Comparison of ENCODE assay signal across 11 cellular contexts in genomic region chr10:27529010-27529783, GRCh38. TPM values are rescaled to one million over a fixed set of nuclear protein-coding genes. Genes with fewer than 3 reads are reported as not detected.
DNase-seq lines count a peak whose midpoint lies in the region; ATAC-seq, FAIRE-seq and TF ChIP-seq lines count a peak whose summit lies in the region.
"Had no signal": no experiment of that assay in that cellular context is flagged by ENCODE, and none has a peak within 500 bp of the region (broad histone marks: within the 10 kb centered on the region; RNA-seq: fewer than 3 reads in every experiment).

No MANE protein-coding gene starts in this region.

- ATAC-seq in psoas muscle (peak in 1 of 4 donors; percentile 43), right cardiac atrium (no peak), GM18498 (IDR thresholded peaks at IDR 0.05; ENCODE audit: unreplicated experiment) (no peak)

- H3K56ac ChIP-seq in H1 (replicated peaks; ENCODE audit: insufficient read length, low read depth, low read length) = no peak overlapping the region

- H4K20me1 ChIP-seq in H1 (replicated peaks in 1 of 2; ENCODE audit: control insufficient read depth in 1 of 2, insufficient read depth in 2 of 2, low read length in 2 of 2) = no peaks in the 10 kb centered on the region

- no peaks in the 10 kb centered on the region; the same call in 1 of the 2 replicates for H3K79me1 ChIP-seq in H1 (ENCODE audit: low read depth, low read length)
- H3K79me1 ChIP-seq in neuronal stem cell (ENCODE audit: low read depth, low read length) = no peaks in the 10 kb centered on the region

- CTCF ChIA-PET in H1 (lab: Charles Lee; ENCODE audit: partially characterized antibody) = interaction anchor here (1.3 kb wide), 1 partner anchor 16 kb away, joined by 3 read pairs; no protein-coding TSS in a partner anchor

- H3K14ac ChIP-seq in H1 (ENCODE audit: insufficient read length) (no peak overlapping the region), neuronal stem cell (ENCODE audit: low read length) (no peak overlapping the region)

- H3K23ac ChIP-seq in H1 (ENCODE audit: insufficient read length) (no peak overlapping the region), neuronal stem cell (ENCODE audit: low read depth, low read length, poor library complexity) (no peak overlapping the region)

- H3K9me3 ChIP-seq in H1 (ENCODE audit: insufficient read depth in 2 of 2, low read depth in 1 of 2, low read length in 1 of 2) = no peaks in the 10 kb centered on the region
- H3K9me3 ChIP-seq in psoas muscle = no peaks in the 10 kb centered on the region
- H3K9me3 ChIP-seq in neuronal stem cell (replicated peaks in 1 of 2; ENCODE audit: control insufficient read depth in 2 of 2, insufficient read depth in 1 of 2, low read depth in 1 of 2, low read length in 2 of 2) = peaks cover 0 to under 1% of the 10 kb centered on the region in 2 donors
- H3K9me3 ChIP-seq in right cardiac atrium (ENCODE audit: control insufficient read depth, low read length) = no peaks in the 10 kb centered on the region
- H3K9me3 ChIP-seq: colonic mucosa, testis had no signal

- peaks cover 57% of the 10 kb centered on the region for H3K4me1 Mint-ChIP-seq in T-helper 2 cell treated with Interferon-gamma antibody and Interleukin-4, amounts not matched to agents 5 μg/mL and 100 μg/mL, for 36 hours (ENCODE audit: low read depth)

- peaks cover 22% of the 10 kb centered on the region for H3K36me3 Mint-ChIP-seq in T-helper 2 cell treated with Interferon-gamma antibody and Interleukin-4, amounts not matched to agents 5 μg/mL and 100 μg/mL, for 36 hours (ENCODE audit: low read depth)

- H3K4me3 ChIP-seq in H1 (ENCODE audit: extremely low read depth in 1 of 4, insufficient read depth in 2 of 4, low read depth in 3 of 4, low read length in 4 of 4) (no peak overlapping the region), psoas muscle (peak overlapping the region; percentile 11), neuronal stem cell (ENCODE audit: low read length in 2 of 2) (no peak overlapping the region), right cardiac atrium (ENCODE audit: low read length) (no peak overlapping the region)
- H3K4me3 ChIP-seq: colonic mucosa, testis had no signal

- H4K8ac ChIP-seq in H1 (ENCODE audit: extremely low read depth, insufficient read depth, low read length) = no peak overlapping the region
- H4K8ac ChIP-seq in neuronal stem cell (ENCODE audit: low read depth, low read length) = no peak overlapping the region

- no peaks in the 10 kb centered on the region for H3K27me3 Mint-ChIP-seq in T-helper 2 cell treated with Interferon-gamma antibody and Interleukin-4, amounts not matched to agents 5 μg/mL and 100 μg/mL, for 36 hours (ENCODE audit: low read depth)

- H3K4ac ChIP-seq in H1 (replicated peaks; ENCODE audit: insufficient read length, low read depth, low read length) = no peak overlapping the region
- no peak overlapping the region for H3K4ac ChIP-seq in neuronal stem cell (ENCODE audit: low read length)

- H2BK12ac ChIP-seq in H1 (ENCODE audit: low read depth, low read length) (no peak overlapping the region), neuronal stem cell (ENCODE audit: low read length) (no peak overlapping the region)

- no peak for TF ChIP-seq POLR2A in H1 (IDR thresholded peaks at IDR 0.05; ENCODE audit: control extremely low read depth in 1 of 2, low read depth in 2 of 2, low read length in 2 of 2)

- 94% methylated on average over 3 of the region's 3 CpGs; no CpG with 5 or more reads in 1 of the 2 experiments for WGBS in H1 (ENCODE audit: extremely low coverage in 1 of 2, insufficient coverage in 1 of 2, insufficient read length in 1 of 2, insufficient replicate concordance in 2 of 2, low coverage in 1 of 2, low lambda C conversion rate in 2 of 2, missing lambda C conversion rate in 1 of 2), 2 experiments
- 94 to 96% (median 95%) methylated on average over 3 of the region's 3 CpGs for WGBS in psoas muscle, 3 donors
- no CpG with 5 or more reads among the region's 3 CpGs for WGBS in neuronal stem cell (ENCODE audit: extremely low coverage in 2 of 2, insufficient read length in 2 of 2, insufficient replicate concordance in 1 of 2), 2 donors
- 95% methylated on average over 3 of the region's 3 CpGs for WGBS in right cardiac atrium

- H2BK5ac ChIP-seq in H1 (ENCODE audit: low read depth, low read length) (no peak overlapping the region), neuronal stem cell (ENCODE audit: low read length) (no peak overlapping the region)

- H3K27ac Mint-ChIP-seq in T-helper 2 cell treated with Interferon-gamma antibody and Interleukin-4, amounts not matched to agents 5 μg/mL and 100 μg/mL, for 36 hours = peak overlapping the region; percentile 49

- H3K23me2 ChIP-seq in H1 (ENCODE audit: low read depth, low read length) = no peaks in the 10 kb centered on the region

- H3K9ac ChIP-seq in H1 (replicated peaks in 1 of 4; ENCODE audit: extremely low read depth in 1 of 4, low read depth in 3 of 4, low read length in 3 of 4) (no peak overlapping the region), neuronal stem cell (ENCODE audit: low read depth, low read length, poor library complexity) (no peak overlapping the region)

- H4K5ac ChIP-seq in H1 (ENCODE audit: insufficient read length, low read depth, low read length) = no peak overlapping the region

- peaks cover 0 to 3% (median 0%) of the 10 kb centered on the region in 4 experiments; a peak in 1 of 7 replicates for H3K4me1 ChIP-seq in H1 (replicated peaks in 1 of 4; ENCODE audit: control insufficient read depth in 3 of 4, insufficient read depth in 4 of 4, low read length in 3 of 4)
- H3K4me1 ChIP-seq in psoas muscle = peaks cover 65% of the 10 kb centered on the region
- H3K4me1 ChIP-seq in neuronal stem cell (ENCODE audit: control insufficient read depth in 2 of 2, insufficient read depth in 1 of 2, low read depth in 1 of 2, low read length in 2 of 2) = no peaks in the 10 kb centered on the region
- no peaks in the 10 kb centered on the region for H3K4me1 ChIP-seq in right cardiac atrium (ENCODE audit: control insufficient read depth, insufficient read depth, low read length)
- H3K4me1 ChIP-seq: colonic mucosa had no signal

- H2BK120ac ChIP-seq in H1 (replicated peaks; ENCODE audit: low read depth, low read length) (no peak overlapping the region), neuronal stem cell (ENCODE audit: low read depth, low read length) (no peak overlapping the region)

- no peak for TF ChIP-seq RAD21 in H1 (IDR thresholded peaks at IDR 0.05 in 1 of 2, conservative IDR thresholded peaks at IDR 0.05 in 1 of 2; ENCODE audit: low read depth in 2 of 2, low read length in 2 of 2)

- no peak for FAIRE-seq in H1 (lab: Jason Lieb, UNC)

- H4K91ac ChIP-seq in H1 (replicated peaks; ENCODE audit: insufficient read length, low read length) (no peak overlapping the region), neuronal stem cell (ENCODE audit: low read depth, low read length, poor library complexity) (no peak overlapping the region)

- POLR2A ChIA-PET in H1 (lab: Charles Lee; ENCODE audit: partially characterized antibody) = interaction anchor here (0.7 to 0.8 kb wide), 2 partner anchors 17 to 747 kb away, joined by 3 read pairs; no protein-coding TSS in a partner anchor

- peak overlapping the region; percentile 27 for H3K4me3 Mint-ChIP-seq in T-helper 2 cell treated with Interferon-gamma antibody and Interleukin-4, amounts not matched to agents 5 μg/mL and 100 μg/mL, for 36 hours

- no peaks in the 10 kb centered on the region for H3K9me3 Mint-ChIP-seq in T-helper 2 cell treated with Interferon-gamma antibody and Interleukin-4, amounts not matched to agents 5 μg/mL and 100 μg/mL, for 36 hours

- H3K18ac ChIP-seq in H1 (ENCODE audit: extremely low read depth, low read length) = no peak overlapping the region
- H3K18ac ChIP-seq in neuronal stem cell (ENCODE audit: low read length) = no peak overlapping the region

- intact Hi-C loops in psoas muscle (cut with DNase I) (no loop called here), right cardiac atrium (cut with DNase I) (no loop called here)

- no peak for TF ChIP-seq EP300 in H1 (IDR thresholded peaks at IDR 0.05; ENCODE audit: borderline replicate concordance in 1 of 2, low read depth in 2 of 2, low read length in 2 of 2)

- H3K4me2 ChIP-seq in H1 (ENCODE audit: insufficient read depth in 1 of 2, low read depth in 2 of 2, low read length in 2 of 2) = no peak overlapping the region
- H3K4me2 ChIP-seq in neuronal stem cell (ENCODE audit: insufficient read depth, low read length, poor library complexity, severe bottlenecking) = no peak overlapping the region

- DNase-seq in T-helper 2 cell treated with Interferon-gamma antibody and Interleukin-4, amounts not matched to agents 5 μg/mL and 100 μg/mL, for 36 hours (ENCODE audit: low spot score) = no peak
- no peak for DNase-seq in T-helper 2 cell
- DNase-seq in OCI-M1 (lab: John Stamatoyannopoulos, UW) = peak; percentile 86
- no peak for DNase-seq in H1 (ENCODE audit: low read depth in 1 of 2, low spot score in 2 of 2)
- no peak for DNase-seq in psoas muscle
- DNase-seq in neuronal stem cell (ENCODE audit: low spot score) = no peak
- DNase-seq in right cardiac atrium = no peak
- DNase-seq: colonic mucosa, NCI-H2081, testis had no signal

- H2AFZ ChIP-seq in H1 (ENCODE audit: low read length) = no peak overlapping the region
- no peak overlapping the region for H2AFZ ChIP-seq in neuronal stem cell (ENCODE audit: low read length)

- H3K79me2 ChIP-seq in H1 (ENCODE audit: control insufficient read depth in 1 of 2, insufficient read depth in 2 of 2, low read length in 2 of 2) = peaks cover 0 to 10% of the 10 kb centered on the region in 2 experiments; a peak in 1 of 4 replicates

- H2AK5ac ChIP-seq in H1 (ENCODE audit: low read depth, low read length) = no peak overlapping the region
- H2AK5ac ChIP-seq in neuronal stem cell (ENCODE audit: low read depth, low read length) = no peak overlapping the region

- no peaks in the 10 kb centered on the region for H3K27me3 ChIP-seq in H1 (replicated peaks in 1 of 4; ENCODE audit: control insufficient read depth in 3 of 4, extremely low read depth in 1 of 4, insufficient read depth in 3 of 4, low read length in 3 of 4)
- no peaks in the 10 kb centered on the region for H3K27me3 ChIP-seq in psoas muscle (ENCODE audit: insufficient read depth in 3 of 3, low read length in 2 of 3)
- H3K27me3 ChIP-seq in neuronal stem cell (ENCODE audit: control insufficient read depth in 3 of 3, insufficient read depth in 3 of 3, low read depth in 1 of 3, low read length in 3 of 3) = no peaks in the 10 kb centered on the region
- no peaks in the 10 kb centered on the region for H3K27me3 ChIP-seq in right cardiac atrium (ENCODE audit: control insufficient read depth, insufficient read depth)
- H3K27me3 ChIP-seq: colonic mucosa, testis had no signal

- H2BK15ac ChIP-seq in H1 (ENCODE audit: low read length) (no peak overlapping the region), neuronal stem cell (ENCODE audit: low read length) (no peak overlapping the region)

- peaks cover 0 to 4% (median 1%) of the 10 kb centered on the region in 4 experiments; a peak in 3 of 8 replicates for H3K36me3 ChIP-seq in H1 (ENCODE audit: control insufficient read depth in 2 of 4, insufficient read depth in 4 of 4, low read length in 3 of 4)
- peaks cover 3 to 8% of the 10 kb centered on the region in 2 donors for H3K36me3 ChIP-seq in psoas muscle (ENCODE audit: insufficient read depth in 1 of 2, low read depth in 1 of 2)
- H3K36me3 ChIP-seq in neuronal stem cell (replicated peaks in 1 of 2; ENCODE audit: control insufficient read depth in 2 of 2, insufficient read depth in 2 of 2, low read length in 2 of 2) = peaks cover 1 to 11% of the 10 kb centered on the region in 2 donors
- H3K36me3 ChIP-seq: colonic mucosa had no signal

- H2BK20ac ChIP-seq in H1 (ENCODE audit: low read length) = no peak overlapping the region

- TF ChIP-seq CTCF in H1 (IDR thresholded peaks at IDR 0.05; ENCODE audit: control extremely low read depth in 1 of 3, insufficient read depth in 1 of 3, low read depth in 1 of 3, low read length in 3 of 3) (no peak), psoas muscle (IDR thresholded peaks at IDR 0.05) (no peak)

- H3K27ac ChIP-seq in H1 (ENCODE audit: low read depth, low read length) (no peak overlapping the region), psoas muscle (peak overlapping the region; percentile 51), neuronal stem cell (replicated peaks; ENCODE audit: low read length) (no peak overlapping the region), right cardiac atrium (ENCODE audit: low read length) (no peak overlapping the region)
- H3K27ac ChIP-seq: colonic mucosa, testis had no signal

RNA-seq across cellular contexts. Expression of gene RAB18, which starts 25.1 kb away (rescaled TPM):
- total RNA-seq in H1 (2021; fragmentation: NEBNext Ultra II Directional; extraction: Animal tissue kit (Norgen Biotek cat#: 25700)) = 69.7 and 73.7 TPM in 2 replicates
- polyA plus RNA-seq in H1 (2011; rRNA removed) (7.5 and 14.7 TPM in 2 replicates), psoas muscle (10 to 100 TPM; 36.2 to 71.1 (median 70.2) TPM), right cardiac atrium (41.1 TPM)
- polyA plus RNA-seq in H1 (2011; cell fraction: cytosol; rRNA removed) = 17.5 TPM
- 2.3 TPM for polyA plus RNA-seq in H1 (2011; cell fraction: nucleus; rRNA removed)
- polyA plus RNA-seq in H1 (2012, experiment 1 of 2) = 24.4 to 61.8 TPM (median 30.3 TPM) in 4 replicates
- 2.0 TPM for polyA plus RNA-seq in H1 (2012, experiment 2 of 2)
- 32.5 TPM for polyA plus RNA-seq in H1 (2013, experiment 1 of 2)
- 33.4 TPM for polyA plus RNA-seq in H1 (2013, experiment 2 of 2)
- 9.2 TPM in 2 replicates for polyA minus RNA-seq in H1 (2011; rRNA and poly(A)+ RNA removed)
- polyA minus RNA-seq in H1 (2011; cell fraction: cytosol; rRNA and poly(A)+ RNA removed) = 14.9 TPM
- 16.3 TPM for polyA minus RNA-seq in H1 (2011; cell fraction: nucleus; rRNA and poly(A)+ RNA removed)
- total RNA-seq in psoas muscle (100 to 1,000 TPM in 2 of 4 donors, 10 to 100 TPM in 2; 87.0 to 125 (median 102) TPM), right cardiac atrium (100 to 1,000 TPM; 114 to 125 (median 116) TPM)
- polyA plus RNA-seq in neuronal stem cell (2013, experiment 1 of 2) = 35.5 TPM
- 33.3 TPM for polyA plus RNA-seq in neuronal stem cell (2013, experiment 2 of 2)
